ENCODE assay signal across 1 cellular context in the genomic region with DNA sequence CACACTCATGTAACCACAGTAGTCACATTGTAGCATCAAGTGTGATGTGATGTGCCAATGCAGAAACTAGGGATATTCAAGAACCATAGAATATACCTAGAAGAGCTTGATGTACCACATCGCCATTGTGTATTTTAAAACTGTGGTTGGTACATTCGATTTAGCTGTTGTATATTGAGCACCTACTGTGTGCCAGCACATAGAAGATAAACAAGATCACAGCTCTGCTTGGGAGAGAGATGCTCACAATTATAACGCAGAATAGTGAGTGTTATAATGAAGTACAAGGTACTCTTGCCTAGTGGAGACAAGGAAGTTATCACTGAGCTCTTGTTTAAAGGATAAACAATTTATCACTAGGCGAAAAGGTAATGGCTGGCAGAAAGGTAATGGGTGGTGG.
TF ChIP-seq lines count a peak whose summit lies in the region.

No MANE protein-coding gene starts in this region.

TF ChIP-seq in HepG2, 621 proteins besides CTCF, POLR2A, EP300 and RAD21:
- no peak for TF ChIP-seq YY1 (IDR thresholded peaks at IDR 0.05; ENCODE audit: insufficient read depth, insufficient replicate concordance, low read depth, low read length)
- TF ChIP-seq, protein P1, sequence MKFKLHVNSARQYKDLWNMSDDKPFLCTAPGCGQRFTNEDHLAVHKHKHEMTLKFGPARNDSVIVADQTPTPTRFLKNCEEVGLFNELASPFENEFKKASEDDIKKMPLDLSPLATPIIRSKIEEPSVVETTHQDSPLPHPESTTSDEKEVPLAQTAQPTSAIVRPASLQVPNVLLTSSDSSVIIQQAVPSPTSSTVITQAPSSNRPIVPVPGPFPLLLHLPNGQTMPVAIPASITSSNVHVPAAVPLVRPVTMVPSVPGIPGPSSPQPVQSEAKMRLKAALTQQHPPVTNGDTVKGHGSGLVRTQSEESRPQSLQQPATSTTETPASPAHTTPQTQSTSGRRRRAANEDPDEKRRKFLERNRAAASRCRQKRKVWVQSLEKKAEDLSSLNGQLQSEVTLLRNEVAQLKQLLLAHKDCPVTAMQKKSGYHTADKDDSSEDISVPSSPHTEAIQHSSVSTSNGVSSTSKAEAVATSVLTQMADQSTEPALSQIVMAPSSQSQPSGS (CRISPR knock-in tag; IDR thresholded peaks at IDR 0.05), result no peak
- TF ChIP-seq ZKSCAN1 (IDR thresholded peaks at IDR 0.05; ENCODE audit: low read length), result peak; percentile 58; the same call in 1 of the 2 replicates
